Comparison of ENCODE assay signal across 1 cellular context in genomic region chr16:53809088-53809951, GRCh38.
TF ChIP-seq lines count a peak whose summit lies in the region.

No MANE protein-coding gene starts in this region.

TF ChIP-seq in SK-N-SH, 30 proteins besides CTCF, POLR2A, EP300 and RAD21 (continued from another document):
- TF ChIP-seq REST (IDR thresholded peaks at IDR 0.05; ENCODE audit: low read depth, low read length), result no peak
- 0 out of 2 replicates have a peak, but pooled peaks have one; percentile 21 for TF ChIP-seq FOXM1 (IDR thresholded peaks at IDR 0.05; ENCODE audit: low read depth)
- no peak; the same call in 1 of the 2 replicates for TF ChIP-seq FOSL2 (IDR thresholded peaks at IDR 0.05; ENCODE audit: borderline replicate concordance, low read depth)
